In genomic region chr4:159071178-159071968, GRCh38 we compare ENCODE assay signal across 11 cellular contexts. TPM values are rescaled to one million over a fixed set of nuclear protein-coding genes. Genes with fewer than 3 reads are reported as not detected.
DNase-seq lines count a peak whose midpoint lies in the region; ATAC-seq and TF ChIP-seq lines count a peak whose summit lies in the region.
"Had no signal": no experiment of that assay in that cellular context is flagged by ENCODE, and none has a peak within 500 bp of the region (broad histone marks: within the 10 kb centered on the region; RNA-seq: fewer than 3 reads in every experiment).

No MANE protein-coding gene starts in this region.

- DNase-seq in astrocyte of the hippocampus (ENCODE audit: low read depth, low spot score): peak; percentile 91
- DNase-seq in foreskin keratinocyte: peak; percentile 59 to 78
- peak; percentile 93 for DNase-seq in renal cortical epithelial cell (ENCODE audit: low read depth)
- no peak for DNase-seq in gastrocnemius medialis
- no peak for DNase-seq in UCSD-AML1 (lab: John Stamatoyannopoulos, UW; ENCODE audit: unreplicated experiment)
- DNase-seq in SKM-1 treated with dmso at 0.1 percent for 144 hours (lab: John Stamatoyannopoulos, UW; ENCODE audit: unreplicated experiment): no peak
- DNase-seq: activated CD8-positive, alpha-beta memory T cell treated with anti-CD3 and anti-CD28 coated beads for 24 hours; GDM1; NCI-H2029 had no signal

- peak; percentile 84 for ATAC-seq in foreskin keratinocyte
- ATAC-seq in HG03457 (IDR thresholded peaks at IDR 0.05; ENCODE audit: unreplicated experiment): no peak
- no peak for ATAC-seq in gastrocnemius medialis

- no peak for TF ChIP-seq CTCF in HEK293 (tag by site-specific recombination; IDR thresholded peaks at IDR 0.05)
- no peak for TF ChIP-seq CTCF in foreskin keratinocyte (conservative IDR thresholded peaks at IDR 0.05)
- no peak for TF ChIP-seq CTCF in gastrocnemius medialis (IDR thresholded peaks at IDR 0.05 in 4 of 5, conservative IDR thresholded peaks at IDR 0.05 in 1 of 5)

- intact Hi-C loops in gastrocnemius medialis (cut with DNase I; ENCODE audit: low total_unique reads): no loop called here

- in situ Hi-C loops in gastrocnemius medialis (cut with MboI; ENCODE audit: low sequenced_read_pairs in 4 of 4): no loop called here

- no peak for TF ChIP-seq POLR2A in gastrocnemius medialis (IDR thresholded peaks at IDR 0.05)

- peak overlapping the region; percentile 25; the same call in 1 of the 2 replicates for H3K27ac ChIP-seq in HEK293 (ENCODE audit: extremely low read depth, low read depth, low read length)
- no peak overlapping the region for H3K27ac ChIP-seq in foreskin keratinocyte
- no peak overlapping the region for H3K27ac ChIP-seq in gastrocnemius medialis

- CTCF ChIA-PET in HEK293 (lab: Yijun Ruan, JAX): no interaction called here

- no peak overlapping the region for H3K4me3 ChIP-seq in HEK293 (ENCODE audit: low read depth, low read length)
- H3K4me3 ChIP-seq in gastrocnemius medialis: no peak overlapping the region

- H3K36me3 ChIP-seq in HEK293 (ENCODE audit: control insufficient read depth in 2 of 2, insufficient read depth in 1 of 2, low read length in 2 of 2) (no peaks in the 10 kb centered on the region), gastrocnemius medialis (no peaks in the 10 kb centered on the region)

- POLR2A ChIA-PET in HEK293 (lab: Yijun Ruan, JAX): interaction anchor here (1.0 kb wide), 1 partner anchor 37 kb away, joined by 3 read pairs; no protein-coding TSS in a partner anchor

- H3K4me1 ChIP-seq in HEK293 (ENCODE audit: control insufficient read depth, insufficient read depth, low read length): peaks cover 9% of the 10 kb centered on the region
- peaks cover 14% of the 10 kb centered on the region for H3K4me1 ChIP-seq in foreskin keratinocyte
- H3K4me1 ChIP-seq in gastrocnemius medialis: no peaks in the 10 kb centered on the region

- H3K27me3 ChIP-seq in foreskin keratinocyte: no peaks in the 10 kb centered on the region
- no peaks in the 10 kb centered on the region for H3K27me3 ChIP-seq in gastrocnemius medialis

- H3K9me3 ChIP-seq in HEK293 (ENCODE audit: control insufficient read depth, insufficient read depth, low read depth, low read length): no peaks in the 10 kb centered on the region
- no peaks in the 10 kb centered on the region for H3K9me3 ChIP-seq in gastrocnemius medialis

TF ChIP-seq in HEK293, 187 proteins besides CTCF, POLR2A, EP300 and RAD21:
- TF ChIP-seq, protein P1, sequence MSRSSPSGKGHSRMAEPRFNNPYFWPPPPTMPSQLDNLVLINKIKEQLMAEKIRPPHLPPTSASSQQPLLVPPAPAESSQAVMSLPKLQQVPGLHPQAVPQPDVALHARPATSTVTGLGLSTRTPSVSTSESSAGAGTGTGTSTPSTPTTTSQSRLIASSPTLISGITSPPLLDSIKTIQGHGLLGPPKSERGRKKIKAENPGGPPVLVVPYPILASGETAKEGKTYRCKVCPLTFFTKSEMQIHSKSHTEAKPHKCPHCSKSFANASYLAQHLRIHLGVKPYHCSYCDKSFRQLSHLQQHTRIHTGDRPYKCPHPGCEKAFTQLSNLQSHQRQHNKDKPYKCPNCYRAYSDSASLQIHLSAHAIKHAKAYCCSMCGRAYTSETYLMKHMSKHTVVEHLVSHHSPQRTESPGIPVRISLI (tag by site-specific recombination; IDR thresholded peaks at IDR 0.05): 0 out of 2 replicates have a peak, but pooled peaks have one; percentile 17
- TF ChIP-seq, protein P2, sequence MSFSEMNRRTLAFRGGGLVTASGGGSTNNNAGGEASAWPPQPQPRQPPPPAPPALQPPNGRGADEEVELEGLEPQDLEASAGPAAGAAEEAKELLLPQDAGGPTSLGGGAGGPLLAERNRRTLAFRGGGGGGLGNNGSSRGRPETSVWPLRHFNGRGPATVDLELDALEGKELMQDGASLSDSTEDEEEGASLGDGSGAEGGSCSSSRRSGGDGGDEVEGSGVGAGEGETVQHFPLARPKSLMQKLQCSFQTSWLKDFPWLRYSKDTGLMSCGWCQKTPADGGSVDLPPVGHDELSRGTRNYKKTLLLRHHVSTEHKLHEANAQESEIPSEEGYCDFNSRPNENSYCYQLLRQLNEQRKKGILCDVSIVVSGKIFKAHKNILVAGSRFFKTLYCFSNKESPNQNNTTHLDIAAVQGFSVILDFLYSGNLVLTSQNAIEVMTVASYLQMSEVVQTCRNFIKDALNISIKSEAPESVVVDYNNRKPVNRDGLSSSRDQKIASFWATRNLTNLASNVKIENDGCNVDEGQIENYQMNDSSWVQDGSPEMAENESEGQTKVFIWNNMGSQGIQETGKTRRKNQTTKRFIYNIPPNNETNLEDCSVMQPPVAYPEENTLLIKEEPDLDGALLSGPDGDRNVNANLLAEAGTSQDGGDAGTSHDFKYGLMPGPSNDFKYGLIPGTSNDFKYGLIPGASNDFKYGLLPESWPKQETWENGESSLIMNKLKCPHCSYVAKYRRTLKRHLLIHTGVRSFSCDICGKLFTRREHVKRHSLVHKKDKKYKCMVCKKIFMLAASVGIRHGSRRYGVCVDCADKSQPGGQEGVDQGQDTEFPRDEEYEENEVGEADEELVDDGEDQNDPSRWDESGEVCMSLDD (tag by site-specific recombination; IDR thresholded peaks at IDR 0.05): no peak
- TF ChIP-seq ZNF239 (tag by site-specific recombination; IDR thresholded peaks at IDR 0.05) (no peak), YY1 (tag by site-specific recombination; IDR thresholded peaks at IDR 0.05) (no peak), ZNF335 (tag by site-specific recombination; conservative IDR thresholded peaks at IDR 0.05) (peak; percentile 43; the same call in 1 of the 2 replicates)
- TF ChIP-seq, protein P3, sequence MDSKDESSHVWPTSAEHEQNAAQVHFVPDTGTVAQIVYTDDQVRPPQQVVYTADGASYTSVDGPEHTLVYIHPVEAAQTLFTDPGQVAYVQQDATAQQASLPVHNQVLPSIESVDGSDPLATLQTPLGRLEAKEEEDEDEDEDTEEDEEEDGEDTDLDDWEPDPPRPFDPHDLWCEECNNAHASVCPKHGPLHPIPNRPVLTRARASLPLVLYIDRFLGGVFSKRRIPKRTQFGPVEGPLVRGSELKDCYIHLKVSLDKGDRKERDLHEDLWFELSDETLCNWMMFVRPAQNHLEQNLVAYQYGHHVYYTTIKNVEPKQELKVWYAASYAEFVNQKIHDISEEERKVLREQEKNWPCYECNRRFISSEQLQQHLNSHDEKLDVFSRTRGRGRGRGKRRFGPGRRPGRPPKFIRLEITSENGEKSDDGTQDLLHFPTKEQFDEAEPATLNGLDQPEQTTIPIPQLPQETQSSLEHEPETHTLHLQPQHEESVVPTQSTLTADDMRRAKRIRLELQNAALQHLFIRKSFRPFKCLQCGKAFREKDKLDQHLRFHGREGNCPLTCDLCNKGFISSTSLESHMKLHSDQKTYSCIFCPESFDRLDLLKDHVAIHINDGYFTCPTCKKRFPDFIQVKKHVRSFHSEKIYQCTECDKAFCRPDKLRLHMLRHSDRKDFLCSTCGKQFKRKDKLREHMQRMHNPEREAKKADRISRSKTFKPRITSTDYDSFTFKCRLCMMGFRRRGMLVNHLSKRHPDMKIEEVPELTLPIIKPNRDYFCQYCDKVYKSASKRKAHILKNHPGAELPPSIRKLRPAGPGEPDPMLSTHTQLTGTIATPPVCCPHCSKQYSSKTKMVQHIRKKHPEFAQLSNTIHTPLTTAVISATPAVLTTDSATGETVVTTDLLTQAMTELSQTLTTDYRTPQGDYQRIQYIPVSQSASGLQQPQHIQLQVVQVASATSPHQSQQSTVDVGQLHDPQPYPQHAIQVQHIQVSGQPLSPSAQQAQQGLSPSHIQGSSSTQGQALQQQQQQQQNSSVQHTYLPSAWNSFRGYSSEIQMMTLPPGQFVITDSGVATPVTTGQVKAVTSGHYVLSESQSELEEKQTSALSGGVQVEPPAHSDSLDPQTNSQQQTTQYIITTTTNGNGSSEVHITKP (tag by site-specific recombination; IDR thresholded peaks at IDR 0.05): peak; percentile 77
- TF ChIP-seq, protein P4, sequence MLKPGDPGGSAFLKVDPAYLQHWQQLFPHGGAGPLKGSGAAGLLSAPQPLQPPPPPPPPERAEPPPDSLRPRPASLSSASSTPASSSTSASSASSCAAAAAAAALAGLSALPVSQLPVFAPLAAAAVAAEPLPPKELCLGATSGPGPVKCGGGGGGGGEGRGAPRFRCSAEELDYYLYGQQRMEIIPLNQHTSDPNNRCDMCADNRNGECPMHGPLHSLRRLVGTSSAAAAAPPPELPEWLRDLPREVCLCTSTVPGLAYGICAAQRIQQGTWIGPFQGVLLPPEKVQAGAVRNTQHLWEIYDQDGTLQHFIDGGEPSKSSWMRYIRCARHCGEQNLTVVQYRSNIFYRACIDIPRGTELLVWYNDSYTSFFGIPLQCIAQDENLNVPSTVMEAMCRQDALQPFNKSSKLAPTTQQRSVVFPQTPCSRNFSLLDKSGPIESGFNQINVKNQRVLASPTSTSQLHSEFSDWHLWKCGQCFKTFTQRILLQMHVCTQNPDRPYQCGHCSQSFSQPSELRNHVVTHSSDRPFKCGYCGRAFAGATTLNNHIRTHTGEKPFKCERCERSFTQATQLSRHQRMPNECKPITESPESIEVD (tag by site-specific recombination; IDR thresholded peaks at IDR 0.05): peak; percentile 58

RNA-seq across cellular contexts. Expression of gene RAPGEF2, which starts 31.5 kb away (rescaled TPM):
- total RNA-seq in foreskin keratinocyte: 18.9 and 19.4 TPM in 2 replicates
- 1.8 TPM in 2 replicates for polyA plus RNA-seq in foreskin keratinocyte
- total RNA-seq in renal cortical epithelial cell: 42.7 and 66.9 TPM in 2 replicates
- total RNA-seq in gastrocnemius medialis: 10 to 100 TPM; 32.9 to 42.3 (median 38.7) TPM

Comparison
In these comparisons a context has a peak if more than half of its experiments do, and no peak if none do; other contexts are left out.
1. DNase-seq: peak in astrocyte of the hippocampus (single experiment), foreskin keratinocyte (2 of 2) and renal cortical epithelial cell (single experiment); none in gastrocnemius medialis (0 of 2), UCSD-AML1 (single experiment) and SKM-1 treated with dmso at 0.1 percent for 144 hours (single experiment).